In genomic region chr4:121070696-121071639, GRCh38 we compare ENCODE assay signal across 8 cellular contexts. TPM values are rescaled to one million over a fixed set of nuclear protein-coding genes. Genes with fewer than 3 reads are reported as not detected.
DNase-seq lines count a peak whose midpoint lies in the region; ATAC-seq lines count a peak whose summit lies in the region.

No MANE protein-coding gene starts in this region.

- no peak overlapping the region for H3K14ac ChIP-seq in mesenchymal stem cell (ENCODE audit: low read length in 2 of 2)

- peaks cover 19% of the 10 kb centered on the region for H3K4me1 Mint-ChIP-seq in T-helper 17 cell

- H3K9me3 ChIP-seq in T-helper 17 cell (ENCODE audit: control insufficient read depth, low read length, poor library complexity, severe bottlenecking) (no peaks in the 10 kb centered on the region), mesenchymal stem cell (ENCODE audit: control insufficient read depth, low read length) (no peaks in the 10 kb centered on the region)
- H3K9me3 ChIP-seq in effector memory CD4-positive, alpha-beta T cell (ENCODE audit: control insufficient read depth, low read length) = no peaks in the 10 kb centered on the region

- peak; percentile 27 for ATAC-seq in T-helper 17 cell
- ATAC-seq in GM18870 (IDR thresholded peaks at IDR 0.05; ENCODE audit: unreplicated experiment) = no peak

- H3K4me2 ChIP-seq in mesenchymal stem cell (ENCODE audit: low read length, poor library complexity, severe bottlenecking) = peak overlapping the region; percentile 84

- peaks cover 19% of the 10 kb centered on the region for H3K4me1 ChIP-seq in effector memory CD4-positive, alpha-beta T cell (ENCODE audit: control insufficient read depth, insufficient read depth, low read length, poor library complexity, severe bottlenecking)
- H3K4me1 ChIP-seq in mesenchymal stem cell (ENCODE audit: control insufficient read depth, insufficient read depth, low read depth, low read length) = peaks cover 18% of the 10 kb centered on the region

- H3K9ac ChIP-seq in mesenchymal stem cell (ENCODE audit: low read length) = peak overlapping the region; percentile 77

- no peak overlapping the region for H4K8ac ChIP-seq in mesenchymal stem cell (ENCODE audit: low read length)

- H2AK5ac ChIP-seq in mesenchymal stem cell (ENCODE audit: low read length, severe bottlenecking) = no peak overlapping the region

- peak overlapping the region in 1 of 2 experiments; percentile 90 for H3K23ac ChIP-seq in mesenchymal stem cell (ENCODE audit: low read length in 2 of 2)

- DNase-seq in NCI-H82 (lab: John Stamatoyannopoulos, UW) (peak; percentile 45), NCI-H82 treated with DMSO at 0.1 percent for 48 hours (lab: John Stamatoyannopoulos, UW; ENCODE audit: unreplicated experiment) (no peak), T-helper 17 cell (no peak), mesenchymal stem cell (peak; percentile 66), substantia nigra (lab: John Stamatoyannopoulos, UW) (peak in 25 of 49 donors; percentile 2 to 40 (median 13)), NCI-H1436 (lab: John Stamatoyannopoulos, UW) (no peak)
- no peak for DNase-seq in effector memory CD4-positive, alpha-beta T cell

- H3K27me3 Mint-ChIP-seq in T-helper 17 cell = peaks cover 65% of the 10 kb centered on the region

- no peak overlapping the region for H3K4ac ChIP-seq in mesenchymal stem cell (ENCODE audit: low read depth in 1 of 2, low read length in 2 of 2)

- under 1% methylated on average over 60 of the region's 64 CpGs for WGBS in mesenchymal stem cell

- H3K4me3 ChIP-seq in effector memory CD4-positive, alpha-beta T cell (ENCODE audit: insufficient read depth, low read depth, low read length, poor library complexity, severe bottlenecking) = peak overlapping the region; percentile 58
- peak overlapping the region; percentile 48 to 88 for H3K4me3 ChIP-seq in mesenchymal stem cell (ENCODE audit: insufficient read depth in 1 of 2, low read depth in 1 of 2, low read length in 2 of 2)

- H3K27me3 ChIP-seq in effector memory CD4-positive, alpha-beta T cell (replicated peaks; ENCODE audit: control insufficient read depth, insufficient read depth, low read length, poor library complexity, severe bottlenecking) = peaks cover 36% of the 10 kb centered on the region
- peaks cover 13 to 35% of the 10 kb centered on the region in 2 experiments for H3K27me3 ChIP-seq in mesenchymal stem cell (ENCODE audit: control insufficient read depth in 1 of 2, insufficient read depth in 1 of 2, low read length in 2 of 2)

- no peak overlapping the region for H2BK12ac ChIP-seq in mesenchymal stem cell (ENCODE audit: low read length in 2 of 2)

- peaks cover 5% of the 10 kb centered on the region for H3K36me3 Mint-ChIP-seq in T-helper 17 cell (ENCODE audit: low read depth)

- peak overlapping the region; percentile 48 for H2BK15ac ChIP-seq in mesenchymal stem cell (ENCODE audit: low read depth, poor library complexity, severe bottlenecking)

- no peaks in the 10 kb centered on the region for H3K36me3 ChIP-seq in effector memory CD4-positive, alpha-beta T cell (ENCODE audit: control insufficient read depth, insufficient read depth, low read length)
- no peaks in the 10 kb centered on the region for H3K36me3 ChIP-seq in mesenchymal stem cell (ENCODE audit: control insufficient read depth in 1 of 2, insufficient read depth in 2 of 2, low read depth in 1 of 2, low read length in 2 of 2)

- no peak overlapping the region for H2BK5ac ChIP-seq in mesenchymal stem cell (ENCODE audit: low read depth, low read length, poor library complexity, severe bottlenecking)

- no peak overlapping the region for H4K91ac ChIP-seq in mesenchymal stem cell (ENCODE audit: low read length)

- no peaks in the 10 kb centered on the region for H3K79me1 ChIP-seq in mesenchymal stem cell (replicated peaks; ENCODE audit: low read length, poor library complexity, severe bottlenecking)

- H3K18ac ChIP-seq in mesenchymal stem cell (ENCODE audit: low read depth in 1 of 2, low read length in 2 of 2) = peak overlapping the region in 1 of 2 experiments; percentile 44

- H2AFZ ChIP-seq in mesenchymal stem cell (ENCODE audit: low read depth, low read length) = peak overlapping the region; percentile 89

- no peak overlapping the region for H2BK120ac ChIP-seq in mesenchymal stem cell (ENCODE audit: low read depth, low read length)

- no peak overlapping the region for H3K27ac Mint-ChIP-seq in T-helper 17 cell

- no peak overlapping the region for H3K27ac ChIP-seq in effector memory CD4-positive, alpha-beta T cell (ENCODE audit: insufficient read depth, low read length, poor library complexity, severe bottlenecking)
- H3K27ac ChIP-seq in mesenchymal stem cell (ENCODE audit: low read length, poor library complexity, severe bottlenecking) (no peak overlapping the region), substantia nigra (ENCODE audit: low read depth, low read length, poor library complexity, severe bottlenecking) (no peak overlapping the region)

- peak overlapping the region; percentile 92 for H3K4me3 Mint-ChIP-seq in T-helper 17 cell

RNA-seq across cellular contexts. Expression of gene NDNF, which starts 1.4 kb away (rescaled TPM):
- not detected for total RNA-seq in T-helper 17 cell
- 0.12 TPM for polyA plus RNA-seq in mesenchymal stem cell (2013, experiment 1 of 2)
- 0.14 TPM for polyA plus RNA-seq in mesenchymal stem cell (2013, experiment 2 of 2)

Comparison
In these comparisons a context has a peak if more than half of its experiments do, and no peak if none do; other contexts are left out.
1. DNase-seq: peak in NCI-H82 (single experiment), mesenchymal stem cell (single experiment) and substantia nigra (25 of 49); none in NCI-H82 treated with DMSO at 0.1 percent for 48 hours (single experiment), T-helper 17 cell (0 of 3), effector memory CD4-positive, alpha-beta T cell (0 of 3) and NCI-H1436 (single experiment).